Comparison of ENCODE assay signal across 32 cellular contexts in genomic region chr22:28002181-28002700, GRCh38.
DNase-seq lines count a peak whose midpoint lies in the region; ATAC-seq, FAIRE-seq and TF ChIP-seq lines count a peak whose summit lies in the region.
"Had no signal": no experiment of that assay in that cellular context is flagged by ENCODE, and none has a peak within 500 bp of the region (broad histone marks: within the 10 kb centered on the region; RNA-seq: fewer than 3 reads in every experiment).

No MANE protein-coding gene starts in this region.

- BruUV-seq in GM12878 (replicated peaks; lab: Mats Ljungman, UMichigan), result no TSS peak

- H3K27me3 Mint-ChIP-seq in GM23338 (ENCODE audit: insufficient read depth, low read depth, poor library complexity), result no peaks in the 10 kb centered on the region
- H3K27me3 Mint-ChIP-seq: activated CD4-positive, alpha-beta T cell treated with anti-CD3 and anti-CD28 coated beads, Interleukin-2, amount 10 ng/mL, durations not matched to agents 7 days and 5 days; activated CD8-positive, alpha-beta memory T cell treated with anti-CD3 and anti-CD28 coated beads, Interleukin-2, amount 10 ng/mL, durations not matched to agents 7 days and 5 days; activated naive CD4-positive, alpha-beta T cell treated with anti-CD3 and anti-CD28 coated beads, Interleukin-2, amount 50 U/mL, for 24 hours; naive thymus-derived CD8-positive, alpha-beta T cell; stimulated activated naive B cell treated with anti-CD40 and anti-IgM and Interleukin-4, amounts not matched to agents 10 μg/mL and 1 μg/mL and 100 μg/mL, for 72 hours had no signal

- TF ChIP-seq CTCF in AG09319 (IDR thresholded peaks at IDR 0.05; ENCODE audit: low read depth, low read length), result peak; percentile 9; the same call in 1 of the 2 replicates
- no peak; a peak in 1 of 6 replicates for TF ChIP-seq CTCF in GM12878 (IDR thresholded peaks at IDR 0.05 in 2 of 3, conservative IDR thresholded peaks at IDR 0.05 in 1 of 3; ENCODE audit: control insufficient read depth in 2 of 3, extremely low read depth in 1 of 3, insufficient read depth in 1 of 3, low read depth in 3 of 3, low read length in 3 of 3)
- no peak for TF ChIP-seq CTCF in foreskin fibroblast (IDR thresholded peaks at IDR 0.05; ENCODE audit: low read depth, low read length)
- no peak for TF ChIP-seq CTCF in GM23338 (conservative IDR thresholded peaks at IDR 0.05; ENCODE audit: low read depth in 2 of 2)
- TF ChIP-seq CTCF in right atrium auricular region (IDR thresholded peaks at IDR 0.05), result no peak

- WGBS in GM23248 (ENCODE audit: low coverage in 1 of 2, low lambda C conversion rate in 2 of 2, missing lambda C conversion rate in 2 of 2), 2 experiments, result 74 to 75% methylated on average over 13 of the region's 13 CpGs
- WGBS in GM12878 (ENCODE audit: insufficient coverage, insufficient replicate concordance, low lambda C conversion rate, missing lambda C conversion rate), result 66% methylated on average over 13 of the region's 13 CpGs

- no peak overlapping the region for H3K4me2 ChIP-seq in GM23248 (ENCODE audit: unreplicated experiment)
- H3K4me2 ChIP-seq in GM12878 (ENCODE audit: control insufficient read depth, insufficient read depth), result no peak overlapping the region
- H3K4me2 ChIP-seq in GM23338, result no peak overlapping the region

- H3K79me2 ChIP-seq in GM23248 (ENCODE audit: insufficient read depth) (no peaks in the 10 kb centered on the region), GM12878 (ENCODE audit: control insufficient read depth, insufficient read depth, low read length) (no peaks in the 10 kb centered on the region), GM23338 (replicated peaks; ENCODE audit: insufficient read depth) (no peaks in the 10 kb centered on the region)

- RAD21 ChIA-PET in GM12878 (lab: Charles Lee; ENCODE audit: unreplicated experiment), result interaction anchor here (1.1 to 1.7 kb wide), 4 partner anchors 82 to 120 kb away, joined by 3 to 5 read pairs (median 4); no protein-coding TSS in a partner anchor

- intact Hi-C loops in GM12878 (cut with micrococcal nuclease; ENCODE audit: unreplicated experiment) (no loop called here), sciatic nerve (cut with DNase I) (loop anchor here (5.0 kb wide), 1 partner anchor 120 kb away; no protein-coding TSS in a partner anchor)

- POLR2A ChIA-PET in GM12878 (lab: Charles Lee), result no interaction called here

- H3K4me1 ChIP-seq in GM23248 (ENCODE audit: insufficient read depth) (peaks cover 5% of the 10 kb centered on the region; the same call in 1 of the 2 replicates), GM12878 (ENCODE audit: control insufficient read depth, insufficient read depth, low read length) (no peaks in the 10 kb centered on the region), GM23338 (ENCODE audit: insufficient read depth) (no peaks in the 10 kb centered on the region), right atrium auricular region (peaks cover 0 to 31% of the 10 kb centered on the region in 2 donors)
- H3K4me1 ChIP-seq in effector memory CD4-positive, alpha-beta T cell (ENCODE audit: control insufficient read depth, insufficient read depth, low read length, poor library complexity, severe bottlenecking), result no peaks in the 10 kb centered on the region
- H3K4me1 ChIP-seq: testis, uterus had no signal

- ATAC-seq in GM12878, result no peak
- no peak for ATAC-seq in sciatic nerve
- no peak for ATAC-seq in GM23338
- ATAC-seq: activated CD8-positive, alpha-beta memory T cell treated with anti-CD3 and anti-CD28 coated beads, Interleukin-2, amount 10 ng/mL, durations not matched to agents 7 days and 5 days; naive thymus-derived CD8-positive, alpha-beta T cell; Right ventricle myocardium inferior; stimulated activated naive B cell treated with anti-CD40 and anti-IgM and Interleukin-4, amounts not matched to agents 10 μg/mL and 1 μg/mL and 100 μg/mL, for 72 hours had no signal

- no peaks in the 10 kb centered on the region; the same call in 1 of the 2 replicates for H3K36me3 ChIP-seq in GM23248 (ENCODE audit: low read depth)
- H3K36me3 ChIP-seq in GM12878 (ENCODE audit: control insufficient read depth in 2 of 2, insufficient read depth in 2 of 2, low read length in 1 of 2), result no peaks in the 10 kb centered on the region
- H3K36me3 ChIP-seq in GM23338 (ENCODE audit: insufficient read depth), result no peaks in the 10 kb centered on the region; the same call in 1 of the 2 replicates
- no peaks in the 10 kb centered on the region for H3K36me3 ChIP-seq in effector memory CD4-positive, alpha-beta T cell (ENCODE audit: control insufficient read depth, insufficient read depth, low read length)
- peaks cover 4% of the 10 kb centered on the region for H3K36me3 ChIP-seq in right atrium auricular region
- H3K36me3 ChIP-seq: cardiac muscle cell, ovary, uterus had no signal

- SMC1A ChIA-PET in GM12878 (lab: Charles Lee; ENCODE audit: uncharacterized antibody, unreplicated experiment), result interaction anchor here (1.1 to 2.3 kb wide), 4 partner anchors 11 to 122 kb away, joined by 3 to 6 read pairs (median 5); partner anchors contain the start of gene PITPNB

- H3K27ac ChIP-seq in GM23248, result no peak overlapping the region
- no peak overlapping the region for H3K27ac ChIP-seq in GM12878 (ENCODE audit: control insufficient read depth, insufficient read depth)
- no peak overlapping the region for H3K27ac ChIP-seq in GM23338 (ENCODE audit: low read depth)
- no peak overlapping the region for H3K27ac ChIP-seq in effector memory CD4-positive, alpha-beta T cell (ENCODE audit: insufficient read depth, low read length, poor library complexity, severe bottlenecking)
- no peak overlapping the region for H3K27ac ChIP-seq in right atrium auricular region
- H3K27ac ChIP-seq: cardiac muscle cell, gastroesophageal sphincter, ovary, testis, uterus, WERI-Rb-1 had no signal

- H3K27me3 ChIP-seq in GM23248 (replicated peaks; ENCODE audit: insufficient read depth) (no peaks in the 10 kb centered on the region), GM12878 (replicated peaks in 1 of 2; ENCODE audit: control insufficient read depth in 2 of 2, insufficient read depth in 2 of 2, low read length in 1 of 2) (no peaks in the 10 kb centered on the region), GM23338 (ENCODE audit: insufficient read depth) (no peaks in the 10 kb centered on the region), right atrium auricular region (no peaks in the 10 kb centered on the region)
- no peaks in the 10 kb centered on the region for H3K27me3 ChIP-seq in effector memory CD4-positive, alpha-beta T cell (replicated peaks; ENCODE audit: control insufficient read depth, insufficient read depth, low read length, poor library complexity, severe bottlenecking)
- H3K27me3 ChIP-seq: cardiac muscle cell, gastroesophageal sphincter, ovary, testis, uterus had no signal

- H3F3A ChIP-seq in GM23248 (ENCODE audit: insufficient read depth) (no peaks in the 10 kb centered on the region), GM23338 (replicated peaks; ENCODE audit: low read depth) (no peaks in the 10 kb centered on the region)

- no peaks in the 10 kb centered on the region for H3K4me1 Mint-ChIP-seq in GM23338
- H3K4me1 Mint-ChIP-seq: activated CD4-positive, alpha-beta T cell treated with anti-CD3 and anti-CD28 coated beads, Interleukin-2, amount 10 ng/mL, durations not matched to agents 7 days and 5 days; activated CD8-positive, alpha-beta memory T cell treated with anti-CD3 and anti-CD28 coated beads, Interleukin-2, amount 10 ng/mL, durations not matched to agents 7 days and 5 days; activated naive CD4-positive, alpha-beta T cell treated with anti-CD3 and anti-CD28 coated beads, Interleukin-2, amount 50 U/mL, for 24 hours; mesothelial cell of epicardium; naive thymus-derived CD8-positive, alpha-beta T cell; stimulated activated naive B cell treated with anti-CD40 and anti-IgM and Interleukin-4, amounts not matched to agents 10 μg/mL and 1 μg/mL and 100 μg/mL, for 72 hours had no signal

- H3K4me3 Mint-ChIP-seq in GM23338, result no peak overlapping the region
- H3K4me3 Mint-ChIP-seq: activated CD4-positive, alpha-beta T cell treated with anti-CD3 and anti-CD28 coated beads, Interleukin-2, amount 10 ng/mL, durations not matched to agents 7 days and 5 days; activated CD8-positive, alpha-beta memory T cell treated with anti-CD3 and anti-CD28 coated beads, Interleukin-2, amount 10 ng/mL, durations not matched to agents 7 days and 5 days; activated naive CD4-positive, alpha-beta T cell treated with anti-CD3 and anti-CD28 coated beads, Interleukin-2, amount 50 U/mL, for 24 hours; activated T-helper 1 cell treated with anti-CD3 and anti-CD28 coated beads, Interleukin-12 subunit alpha, Interleukin-12 subunit beta, Interleukin-2, Interleukin-4 antibody, amounts not matched to agents 30 ng/mL and 10 ng/mL and 1 ng/mL, durations not matched to agents 14 hours and 24 hours and 36 hours; mesothelial cell of epicardium; naive thymus-derived CD8-positive, alpha-beta T cell; stimulated activated naive B cell treated with anti-CD40 and anti-IgM and Interleukin-4, amounts not matched to agents 10 μg/mL and 1 μg/mL and 100 μg/mL, for 72 hours had no signal

- H3K27ac Mint-ChIP-seq in GM23338, result no peak overlapping the region
- H3K27ac Mint-ChIP-seq: activated CD4-positive, alpha-beta T cell treated with anti-CD3 and anti-CD28 coated beads, Interleukin-2, amount 10 ng/mL, durations not matched to agents 7 days and 5 days; activated CD8-positive, alpha-beta memory T cell treated with anti-CD3 and anti-CD28 coated beads, Interleukin-2, amount 10 ng/mL, durations not matched to agents 7 days and 5 days; activated naive CD4-positive, alpha-beta T cell treated with anti-CD3 and anti-CD28 coated beads, Interleukin-2, amount 50 U/mL, for 24 hours; activated T-helper 1 cell treated with anti-CD3 and anti-CD28 coated beads, Interleukin-12 subunit alpha, Interleukin-12 subunit beta, Interleukin-2, Interleukin-4 antibody, amounts not matched to agents 30 ng/mL and 10 ng/mL and 1 ng/mL, durations not matched to agents 14 hours and 24 hours and 36 hours; mesothelial cell of epicardium; naive thymus-derived CD8-positive, alpha-beta T cell had no signal

- DNase-seq in AG09319 (ENCODE audit: extremely low read depth, low read depth) (no peak), GM23248 (peak; percentile 57), GM12878 (ENCODE audit: low read depth, low spot score) (no peak), foreskin fibroblast (peak; percentile 25 to 58), sciatic nerve (ENCODE audit: low spot score) (no peak), GM23338 (ENCODE audit: low spot score) (no peak), right atrium auricular region (ENCODE audit: low spot score) (no peak)
- DNase-seq in effector memory CD4-positive, alpha-beta T cell, result no peak
- DNase-seq: ACHN; activated CD4-positive, alpha-beta T cell treated with anti-CD3 and anti-CD28 coated beads, Interleukin-2, amount 10 ng/mL, durations not matched to agents 7 days and 5 days; activated CD8-positive, alpha-beta memory T cell treated with anti-CD3 and anti-CD28 coated beads, Interleukin-2, amount 10 ng/mL, durations not matched to agents 7 days and 5 days; anterior cingulate cortex; hypothalamus; naive thymus-derived CD8-positive, alpha-beta T cell; NCI-H1092 treated with DMSO at 0.1 percent for 48 hours; NCI-H2029 treated with DMSO at 0.1 percent for 48 hours; NCI-H345; NCI-H774; ovary; stimulated activated CD4-positive, alpha-beta T cell treated with anti-CD3 and anti-CD28 coated beads, Interleukin-4, amount 100 ng/mL, for 1 hour; stimulated activated naive B cell treated with anti-CD40 and anti-IgM and Interleukin-4, amounts not matched to agents 10 μg/mL and 1 μg/mL and 100 μg/mL, for 72 hours; T-helper 9 cell; testis; uterus; WERI-Rb-1 had no signal

- H3K4me3 ChIP-seq in GM23248 (no peak overlapping the region), GM12878 (no peak overlapping the region), foreskin fibroblast (ENCODE audit: low read depth in 1 of 2, low read length in 2 of 2) (no peak overlapping the region), GM23338 (no peak overlapping the region), right atrium auricular region (no peak overlapping the region)
- H3K4me3 ChIP-seq in effector memory CD4-positive, alpha-beta T cell (ENCODE audit: insufficient read depth, low read depth, low read length, poor library complexity, severe bottlenecking), result no peak overlapping the region
- H3K4me3 ChIP-seq: cardiac muscle cell, gastroesophageal sphincter, ovary, testis, uterus had no signal

- H3K9me3 Mint-ChIP-seq in GM23338, result no peaks in the 10 kb centered on the region
- H3K9me3 Mint-ChIP-seq: activated CD4-positive, alpha-beta T cell treated with anti-CD3 and anti-CD28 coated beads, Interleukin-2, amount 10 ng/mL, durations not matched to agents 7 days and 5 days; activated naive CD4-positive, alpha-beta T cell treated with anti-CD3 and anti-CD28 coated beads, Interleukin-2, amount 50 U/mL, for 24 hours; activated T-helper 1 cell treated with anti-CD3 and anti-CD28 coated beads, Interleukin-12 subunit alpha, Interleukin-12 subunit beta, Interleukin-2, Interleukin-4 antibody, amounts not matched to agents 30 ng/mL and 10 ng/mL and 1 ng/mL, durations not matched to agents 14 hours and 24 hours and 36 hours; mesothelial cell of epicardium; naive thymus-derived CD8-positive, alpha-beta T cell; stimulated activated naive B cell treated with anti-CD40 and anti-IgM and Interleukin-4, amounts not matched to agents 10 μg/mL and 1 μg/mL and 100 μg/mL, for 72 hours had no signal

- no peak for TF ChIP-seq RAD21 in GM12878 (IDR thresholded peaks at IDR 0.05; ENCODE audit: insufficient read depth, low read depth, low read length)

- H4K20me1 ChIP-seq in GM23248 (ENCODE audit: insufficient read depth) (no peaks in the 10 kb centered on the region), GM12878 (ENCODE audit: control insufficient read depth, insufficient read depth) (no peaks in the 10 kb centered on the region; the same call in 1 of the 2 replicates), GM23338 (replicated peaks; ENCODE audit: insufficient read depth) (0 out of 2 replicates have a peak, but pooled peaks cover 4% of the 10 kb centered on the region)

- no peak for TF ChIP-seq EP300 in GM12878 (IDR thresholded peaks at IDR 0.05; ENCODE audit: borderline replicate concordance in 1 of 2, control insufficient read depth in 1 of 2, low read depth in 2 of 2, low read length in 2 of 2)

- no peaks in the 10 kb centered on the region for H3K9me2 ChIP-seq in GM23248 (ENCODE audit: insufficient read depth)
- no peaks in the 10 kb centered on the region for H3K9me2 ChIP-seq in GM23338 (ENCODE audit: insufficient read depth)

- in situ Hi-C loops in GM23248 (cut with MboI) (no loop called here), GM12878 (cut with MboI) (loop anchor here (10.0 to 25.0 kb wide), 2 partner anchors 597 to 1240 kb away; no protein-coding TSS in a partner anchor)

- TF ChIP-seq POLR2A in GM12878 (IDR thresholded peaks at IDR 0.05; ENCODE audit: low read depth, low read length), result no peak

- H3K9ac ChIP-seq in GM23248, result no peak overlapping the region
- no peak overlapping the region for H3K9ac ChIP-seq in GM12878 (ENCODE audit: control insufficient read depth, insufficient read depth, low read length)

- H2AFZ ChIP-seq in GM23248 (no peak overlapping the region), GM12878 (ENCODE audit: control insufficient read depth, low read depth, low read length) (no peak overlapping the region), GM23338 (no peak overlapping the region)

- CTCF ChIA-PET in GM12878 (lab: Yijun Ruan, JAX), result interaction anchor here (0.6 to 1.9 kb wide), 7 partner anchors 114 to 124 kb away, joined by 3 to 9 read pairs (median 4); no protein-coding TSS in a partner anchor

- no peak for FAIRE-seq in GM12878 (lab: Jason Lieb, UNC)
- FAIRE-seq: D721Med had no signal

- H3K9me3 ChIP-seq in GM23248 (ENCODE audit: low read depth) (no peaks in the 10 kb centered on the region), GM12878 (replicated peaks; ENCODE audit: control insufficient read depth, insufficient read depth, low read length) (no peaks in the 10 kb centered on the region), right atrium auricular region (no peaks in the 10 kb centered on the region)
- H3K9me3 ChIP-seq in effector memory CD4-positive, alpha-beta T cell (ENCODE audit: control insufficient read depth, low read length), result no peaks in the 10 kb centered on the region
- H3K9me3 ChIP-seq: gastroesophageal sphincter, ovary, testis, uterus had no signal

- H3K36me3 Mint-ChIP-seq in GM23338 (ENCODE audit: low read depth), result no peaks in the 10 kb centered on the region; the same call in 2 of the 3 replicates
- H3K36me3 Mint-ChIP-seq: activated CD8-positive, alpha-beta memory T cell treated with anti-CD3 and anti-CD28 coated beads, Interleukin-2, amount 10 ng/mL, durations not matched to agents 7 days and 5 days; activated naive CD4-positive, alpha-beta T cell treated with anti-CD3 and anti-CD28 coated beads, Interleukin-2, amount 50 U/mL, for 24 hours; stimulated activated naive B cell treated with anti-CD40 and anti-IgM and Interleukin-4, amounts not matched to agents 10 μg/mL and 1 μg/mL and 100 μg/mL, for 72 hours had no signal

Comparison
In these comparisons a context has a peak if more than half of its experiments do, and no peak if none do; other contexts are left out.
1. DNase-seq: peak in GM23248 (single experiment) and foreskin fibroblast (2 of 2); none in AG09319 (single experiment), GM12878 (single experiment), sciatic nerve (single experiment), GM23338 (single experiment), effector memory CD4-positive, alpha-beta T cell (0 of 3) and right atrium auricular region (single experiment).